2 cellular contexts compared by ENCODE assay signal in the genomic region with DNA sequence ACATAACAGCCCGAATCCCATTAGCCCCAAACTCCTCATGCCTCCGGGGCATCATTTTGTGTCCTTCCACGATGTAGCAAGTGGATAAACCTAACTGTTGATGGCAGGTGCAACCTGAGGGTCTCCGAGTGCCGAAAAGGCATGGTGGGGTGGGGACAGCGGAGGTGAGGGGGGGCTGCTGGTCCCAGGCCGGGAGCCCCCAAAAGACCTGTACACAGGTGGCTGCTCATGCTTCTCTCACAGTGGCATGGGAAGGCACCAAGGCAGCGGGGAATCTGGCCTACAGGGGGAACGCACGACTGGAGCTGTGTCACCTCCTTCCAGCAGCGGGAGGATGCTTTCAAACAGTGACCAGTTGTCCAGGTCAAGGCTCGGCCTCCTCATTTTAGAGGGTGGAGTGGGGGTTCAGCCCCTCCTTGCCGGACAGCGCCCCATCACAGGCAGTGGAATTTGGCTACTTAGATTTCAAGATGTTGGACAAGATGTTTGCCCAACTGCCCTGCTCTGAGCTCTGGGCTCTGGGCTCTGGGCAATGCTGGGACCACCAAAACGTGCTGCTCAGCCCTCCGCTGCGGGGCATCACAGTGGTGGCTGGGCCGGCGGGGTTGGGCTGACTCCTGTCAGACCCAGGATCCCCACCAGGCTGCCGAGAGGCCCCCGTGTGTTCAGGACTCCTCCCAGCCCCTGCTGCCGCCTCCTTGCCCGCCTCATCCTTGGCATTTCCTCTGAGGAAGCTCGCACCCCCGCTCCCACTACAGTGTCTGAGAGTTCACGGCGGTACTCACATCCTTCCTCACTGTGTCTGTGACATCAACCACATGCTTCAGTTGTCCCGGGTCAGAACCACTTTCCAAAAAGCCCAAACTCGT.
TF ChIP-seq lines count a peak whose summit lies in the region.

No MANE protein-coding gene starts in this region.

TF ChIP-seq in SK-N-SH, 30 proteins besides CTCF, POLR2A, EP300 and RAD21:
- TF ChIP-seq USF1 (IDR thresholded peaks at IDR 0.05; ENCODE audit: borderline replicate concordance, low read depth) (no peak), ELF1 (IDR thresholded peaks at IDR 0.05) (no peak), SIN3A (IDR thresholded peaks at IDR 0.05; ENCODE audit: borderline replicate concordance, low read depth, low read length) (no peak), MEF2A (IDR thresholded peaks at IDR 0.05; ENCODE audit: borderline replicate concordance, low read depth) (no peak), RXRA (IDR thresholded peaks at IDR 0.05; ENCODE audit: borderline replicate concordance, low read depth) (no peak)
- TF ChIP-seq, protein P1, sequence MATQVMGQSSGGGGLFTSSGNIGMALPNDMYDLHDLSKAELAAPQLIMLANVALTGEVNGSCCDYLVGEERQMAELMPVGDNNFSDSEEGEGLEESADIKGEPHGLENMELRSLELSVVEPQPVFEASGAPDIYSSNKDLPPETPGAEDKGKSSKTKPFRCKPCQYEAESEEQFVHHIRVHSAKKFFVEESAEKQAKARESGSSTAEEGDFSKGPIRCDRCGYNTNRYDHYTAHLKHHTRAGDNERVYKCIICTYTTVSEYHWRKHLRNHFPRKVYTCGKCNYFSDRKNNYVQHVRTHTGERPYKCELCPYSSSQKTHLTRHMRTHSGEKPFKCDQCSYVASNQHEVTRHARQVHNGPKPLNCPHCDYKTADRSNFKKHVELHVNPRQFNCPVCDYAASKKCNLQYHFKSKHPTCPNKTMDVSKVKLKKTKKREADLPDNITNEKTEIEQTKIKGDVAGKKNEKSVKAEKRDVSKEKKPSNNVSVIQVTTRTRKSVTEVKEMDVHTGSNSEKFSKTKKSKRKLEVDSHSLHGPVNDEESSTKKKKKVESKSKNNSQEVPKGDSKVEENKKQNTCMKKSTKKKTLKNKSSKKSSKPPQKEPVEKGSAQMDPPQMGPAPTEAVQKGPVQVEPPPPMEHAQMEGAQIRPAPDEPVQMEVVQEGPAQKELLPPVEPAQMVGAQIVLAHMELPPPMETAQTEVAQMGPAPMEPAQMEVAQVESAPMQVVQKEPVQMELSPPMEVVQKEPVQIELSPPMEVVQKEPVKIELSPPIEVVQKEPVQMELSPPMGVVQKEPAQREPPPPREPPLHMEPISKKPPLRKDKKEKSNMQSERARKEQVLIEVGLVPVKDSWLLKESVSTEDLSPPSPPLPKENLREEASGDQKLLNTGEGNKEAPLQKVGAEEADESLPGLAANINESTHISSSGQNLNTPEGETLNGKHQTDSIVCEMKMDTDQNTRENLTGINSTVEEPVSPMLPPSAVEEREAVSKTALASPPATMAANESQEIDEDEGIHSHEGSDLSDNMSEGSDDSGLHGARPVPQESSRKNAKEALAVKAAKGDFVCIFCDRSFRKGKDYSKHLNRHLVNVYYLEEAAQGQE (IDR thresholded peaks at IDR 0.05; ENCODE audit: low read depth, low read length), result peak; percentile 63; the same call in 1 of the 2 replicates
TF ChIP-seq in SK-N-SH: peak in this region for 1.

TF ChIP-seq in SK-N-SH treated with all-trans-retinoic acid at 6 μM for 48 hours, 23 proteins besides CTCF, POLR2A, EP300 and RAD21 (continued from another document):
- no peak for TF ChIP-seq GLIS3 (CRISPR knock-in tag; IDR thresholded peaks at IDR 0.05)
- TF ChIP-seq, protein P2, sequence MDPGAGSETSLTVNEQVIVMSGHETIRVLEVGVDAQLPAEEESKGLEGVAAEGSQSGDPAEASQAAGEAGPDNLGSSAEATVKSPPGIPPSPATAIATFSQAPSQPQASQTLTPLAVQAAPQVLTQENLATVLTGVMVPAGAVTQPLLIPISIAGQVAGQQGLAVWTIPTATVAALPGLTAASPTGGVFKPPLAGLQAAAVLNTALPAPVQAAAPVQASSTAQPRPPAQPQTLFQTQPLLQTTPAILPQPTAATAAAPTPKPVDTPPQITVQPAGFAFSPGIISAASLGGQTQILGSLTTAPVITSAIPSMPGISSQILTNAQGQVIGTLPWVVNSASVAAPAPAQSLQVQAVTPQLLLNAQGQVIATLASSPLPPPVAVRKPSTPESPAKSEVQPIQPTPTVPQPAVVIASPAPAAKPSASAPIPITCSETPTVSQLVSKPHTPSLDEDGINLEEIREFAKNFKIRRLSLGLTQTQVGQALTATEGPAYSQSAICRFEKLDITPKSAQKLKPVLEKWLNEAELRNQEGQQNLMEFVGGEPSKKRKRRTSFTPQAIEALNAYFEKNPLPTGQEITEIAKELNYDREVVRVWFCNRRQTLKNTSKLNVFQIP (CRISPR knock-in tag; IDR thresholded peaks at IDR 0.05; ENCODE audit: borderline replicate concordance, low read depth), result no peak
- no peak for TF ChIP-seq ZC3H10 (CRISPR knock-in tag; IDR thresholded peaks at IDR 0.05)
- TF ChIP-seq, protein P3, sequence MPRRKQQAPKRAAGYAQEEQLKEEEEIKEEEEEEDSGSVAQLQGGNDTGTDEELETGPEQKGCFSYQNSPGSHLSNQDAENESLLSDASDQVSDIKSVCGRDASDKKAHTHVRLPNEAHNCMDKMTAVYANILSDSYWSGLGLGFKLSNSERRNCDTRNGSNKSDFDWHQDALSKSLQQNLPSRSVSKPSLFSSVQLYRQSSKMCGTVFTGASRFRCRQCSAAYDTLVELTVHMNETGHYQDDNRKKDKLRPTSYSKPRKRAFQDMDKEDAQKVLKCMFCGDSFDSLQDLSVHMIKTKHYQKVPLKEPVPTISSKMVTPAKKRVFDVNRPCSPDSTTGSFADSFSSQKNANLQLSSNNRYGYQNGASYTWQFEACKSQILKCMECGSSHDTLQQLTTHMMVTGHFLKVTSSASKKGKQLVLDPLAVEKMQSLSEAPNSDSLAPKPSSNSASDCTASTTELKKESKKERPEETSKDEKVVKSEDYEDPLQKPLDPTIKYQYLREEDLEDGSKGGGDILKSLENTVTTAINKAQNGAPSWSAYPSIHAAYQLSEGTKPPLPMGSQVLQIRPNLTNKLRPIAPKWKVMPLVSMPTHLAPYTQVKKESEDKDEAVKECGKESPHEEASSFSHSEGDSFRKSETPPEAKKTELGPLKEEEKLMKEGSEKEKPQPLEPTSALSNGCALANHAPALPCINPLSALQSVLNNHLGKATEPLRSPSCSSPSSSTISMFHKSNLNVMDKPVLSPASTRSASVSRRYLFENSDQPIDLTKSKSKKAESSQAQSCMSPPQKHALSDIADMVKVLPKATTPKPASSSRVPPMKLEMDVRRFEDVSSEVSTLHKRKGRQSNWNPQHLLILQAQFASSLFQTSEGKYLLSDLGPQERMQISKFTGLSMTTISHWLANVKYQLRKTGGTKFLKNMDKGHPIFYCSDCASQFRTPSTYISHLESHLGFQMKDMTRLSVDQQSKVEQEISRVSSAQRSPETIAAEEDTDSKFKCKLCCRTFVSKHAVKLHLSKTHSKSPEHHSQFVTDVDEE (CRISPR knock-in tag; IDR thresholded peaks at IDR 0.05), result no peak
- no peak for TF ChIP-seq ESRRG (CRISPR knock-in tag; IDR thresholded peaks at IDR 0.05)
- TF ChIP-seq OSR1 (CRISPR knock-in tag; IDR thresholded peaks at IDR 0.05), result no peak
- TF ChIP-seq, protein P4, sequence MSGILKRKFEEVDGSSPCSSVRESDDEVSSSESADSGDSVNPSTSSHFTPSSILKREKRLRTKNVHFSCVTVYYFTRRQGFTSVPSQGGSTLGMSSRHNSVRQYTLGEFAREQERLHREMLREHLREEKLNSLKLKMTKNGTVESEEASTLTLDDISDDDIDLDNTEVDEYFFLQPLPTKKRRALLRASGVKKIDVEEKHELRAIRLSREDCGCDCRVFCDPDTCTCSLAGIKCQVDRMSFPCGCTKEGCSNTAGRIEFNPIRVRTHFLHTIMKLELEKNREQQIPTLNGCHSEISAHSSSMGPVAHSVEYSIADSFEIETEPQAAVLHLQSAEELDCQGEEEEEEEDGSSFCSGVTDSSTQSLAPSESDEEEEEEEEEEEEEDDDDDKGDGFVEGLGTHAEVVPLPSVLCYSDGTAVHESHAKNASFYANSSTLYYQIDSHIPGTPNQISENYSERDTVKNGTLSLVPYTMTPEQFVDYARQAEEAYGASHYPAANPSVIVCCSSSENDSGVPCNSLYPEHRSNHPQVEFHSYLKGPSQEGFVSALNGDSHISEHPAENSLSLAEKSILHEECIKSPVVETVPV (CRISPR knock-in tag; IDR thresholded peaks at IDR 0.05), result no peak
- TF ChIP-seq ZNF70 (CRISPR knock-in tag; IDR thresholded peaks at IDR 0.05), result no peak
- no peak for TF ChIP-seq SNAI2 (CRISPR knock-in tag; IDR thresholded peaks at IDR 0.05)
